In the genomic region with DNA sequence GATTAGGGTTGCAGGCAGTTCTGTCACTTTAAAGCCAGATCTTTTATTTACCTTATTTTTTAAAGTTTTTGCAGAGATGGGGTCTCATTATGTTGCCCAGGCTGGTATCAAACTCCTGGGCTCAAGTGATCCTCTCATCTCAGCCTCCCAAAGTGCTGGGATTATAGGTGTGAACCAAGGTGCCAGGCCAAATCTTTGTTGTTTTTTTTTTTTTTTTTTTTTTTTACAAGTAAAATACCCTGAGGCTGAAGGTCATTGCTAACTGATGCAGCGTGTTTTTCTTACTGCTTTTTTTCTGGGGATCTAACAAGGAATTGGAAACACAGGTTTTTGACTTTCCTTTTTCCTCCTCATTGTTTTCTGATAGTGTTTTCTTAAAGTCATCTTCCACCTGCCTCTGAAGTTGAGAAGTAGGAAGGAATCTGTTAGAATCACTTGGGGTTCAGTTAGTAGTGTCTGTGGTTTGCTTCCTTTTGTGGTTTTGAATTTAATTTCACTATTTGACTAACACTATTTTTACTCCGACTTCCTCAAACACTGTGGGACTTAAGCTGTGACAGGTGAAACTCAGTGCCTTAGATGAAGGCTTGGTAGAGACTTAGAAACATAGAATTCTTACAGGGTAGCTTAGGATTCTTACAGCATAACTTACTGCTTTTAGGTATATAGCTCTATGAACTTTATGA, we compare ENCODE assay signal across 8 cellular contexts. TPM values are rescaled to one million over a fixed set of nuclear protein-coding genes. Genes with fewer than 3 reads are reported as not detected.
DNase-seq lines count a peak whose midpoint lies in the region; ATAC-seq, FAIRE-seq and TF ChIP-seq lines count a peak whose summit lies in the region.

No MANE protein-coding gene starts in this region.

- no peak overlapping the region for H2AFZ ChIP-seq in trophoblast cell (ENCODE audit: insufficient read depth, low read length, poor library complexity)

- DNase-seq in A549 (ENCODE audit: low read depth in 1 of 2, low spot score in 1 of 2) (no peak), T-helper 17 cell (no peak), pons (ENCODE audit: low spot score) (peak; percentile 38), ascending aorta (ENCODE audit: low spot score in 2 of 2) (no peak), trophoblast cell (no peak), DMS 273 (lab: John Stamatoyannopoulos, UW; ENCODE audit: unreplicated experiment) (no peak)

- TF ChIP-seq POLR2A in A549 (IDR thresholded peaks at IDR 0.05; ENCODE audit: low read length) = no peak

- H3K4me1 Mint-ChIP-seq in T-helper 17 cell = peaks cover 37% of the 10 kb centered on the region

- WGBS in A549 (ENCODE audit: missing lambda C conversion rate) = 63% methylated on average over 2 of the region's 2 CpGs
- WGBS in trophoblast cell (ENCODE audit: extremely low coverage, insufficient coverage, insufficient read length) = no CpG with 5 or more reads among the region's 2 CpGs

- peak overlapping the region; percentile 84 for H3K27ac Mint-ChIP-seq in T-helper 17 cell

- H3K4me3 ChIP-seq in A549 (no peak overlapping the region), ascending aorta (no peak overlapping the region), trophoblast cell (ENCODE audit: low read depth, low read length) (no peak overlapping the region)

- peak overlapping the region; percentile 71 for H3K4me3 Mint-ChIP-seq in T-helper 17 cell

- H3K27me3 ChIP-seq in ascending aorta (no peaks in the 10 kb centered on the region), trophoblast cell (ENCODE audit: insufficient read depth, low read length) (no peaks in the 10 kb centered on the region)

- no peak overlapping the region for H2BK5ac ChIP-seq in trophoblast cell (ENCODE audit: low read depth, low read length, poor library complexity)

- intact Hi-C loops in ascending aorta (cut with DNase I) = loop anchor here (2.0 kb wide), 1 partner anchor 23 kb away; the partner anchor contains the start of gene CLTC

- peak overlapping the region; percentile 21; the same call in 1 of the 3 replicates for H3K4me2 ChIP-seq in A549
- H3K4me2 ChIP-seq in trophoblast cell (ENCODE audit: low read length) = no peak overlapping the region

- H2BK12ac ChIP-seq in trophoblast cell (ENCODE audit: low read length) = no peak overlapping the region

- H3K9ac ChIP-seq in trophoblast cell (ENCODE audit: low read length) = no peak overlapping the region

- H3K14ac ChIP-seq in trophoblast cell (ENCODE audit: low read length) = no peak overlapping the region

- no peak overlapping the region for H4K91ac ChIP-seq in trophoblast cell (ENCODE audit: low read depth, low read length)

- H3K79me1 ChIP-seq in trophoblast cell (ENCODE audit: low read length) = no peaks in the 10 kb centered on the region

- TF ChIP-seq RAD21 in A549 (conservative IDR thresholded peaks at IDR 0.05 in 1 of 2, IDR thresholded peaks at IDR 0.05 in 1 of 2) = no peak

- ATAC-seq in A549 (no peak), GM19043 (IDR thresholded peaks at IDR 0.05; ENCODE audit: low read depth, unreplicated experiment) (peak; percentile 93), HG03108 (IDR thresholded peaks at IDR 0.05; ENCODE audit: unreplicated experiment) (peak; percentile 80), T-helper 17 cell (peak; percentile 87)

- no peaks in the 10 kb centered on the region for H3K27me3 Mint-ChIP-seq in T-helper 17 cell

- peaks cover 39% of the 10 kb centered on the region for H3K4me1 ChIP-seq in A549
- peaks cover 7 to 31% of the 10 kb centered on the region in 2 donors for H3K4me1 ChIP-seq in ascending aorta
- H3K4me1 ChIP-seq in trophoblast cell (ENCODE audit: control insufficient read depth in 1 of 2, insufficient read depth in 2 of 2, low read length in 2 of 2) = no peaks in the 10 kb centered on the region

- peaks cover 4% of the 10 kb centered on the region for H3K36me3 Mint-ChIP-seq in T-helper 17 cell (ENCODE audit: low read depth)

- H3K4ac ChIP-seq in trophoblast cell (ENCODE audit: low read depth, low read length) = no peak overlapping the region

- H3K9me3 ChIP-seq in A549 (no peaks in the 10 kb centered on the region), T-helper 17 cell (ENCODE audit: control insufficient read depth, low read length, poor library complexity, severe bottlenecking) (no peaks in the 10 kb centered on the region), ascending aorta (no peaks in the 10 kb centered on the region), trophoblast cell (ENCODE audit: insufficient read depth, low read depth, low read length) (no peaks in the 10 kb centered on the region)

- H4K8ac ChIP-seq in trophoblast cell (ENCODE audit: low read depth, low read length) = no peak overlapping the region

- no peak overlapping the region for H3K23ac ChIP-seq in trophoblast cell (ENCODE audit: low read length)

- no peak overlapping the region for H2AK5ac ChIP-seq in trophoblast cell (ENCODE audit: low read length)

- no peak overlapping the region for H3K18ac ChIP-seq in trophoblast cell (ENCODE audit: low read length)

- CTCF ChIA-PET in A549 (lab: Yijun Ruan, JAX) = interaction anchor here (1.6 kb wide), 1 partner anchor 121 kb away, joined by 5 read pairs; no protein-coding TSS in a partner anchor

- peaks cover 8% of the 10 kb centered on the region for H3K79me2 ChIP-seq in trophoblast cell (ENCODE audit: control insufficient read depth, insufficient read depth, low read length, poor library complexity)

- no peak for TF ChIP-seq CTCF in A549 (IDR thresholded peaks at IDR 0.05)
- TF ChIP-seq CTCF in ascending aorta (IDR thresholded peaks at IDR 0.05) = no peak

- H2BK120ac ChIP-seq in trophoblast cell (ENCODE audit: insufficient read depth, low read length, poor library complexity) = no peak overlapping the region

- no peak for TF ChIP-seq EP300 in A549 (IDR thresholded peaks at IDR 0.05)

- no peak for FAIRE-seq in A549 (lab: Jason Lieb, UNC)

- H3K36me3 ChIP-seq in ascending aorta = peaks cover 0 to 17% of the 10 kb centered on the region in 2 donors
- peaks cover 6 to 7% of the 10 kb centered on the region in 2 experiments for H3K36me3 ChIP-seq in trophoblast cell (ENCODE audit: control insufficient read depth in 1 of 2, insufficient read depth in 2 of 2, low read length in 2 of 2)

- H4K12ac ChIP-seq in trophoblast cell (ENCODE audit: low read depth, low read length) = no peak overlapping the region

- POLR2A ChIA-PET in A549 (lab: Yijun Ruan, JAX) = interaction anchor here (0.7 to 1.1 kb wide), 3 partner anchors 12 to 22 kb away, joined by 3 to 6 read pairs (median 3); partner anchors contain the start of gene CLTC

- H3K27ac ChIP-seq in A549 = no peak overlapping the region
- peak overlapping the region in 1 of 2 donors; percentile 70 for H3K27ac ChIP-seq in ascending aorta
- H3K27ac ChIP-seq in trophoblast cell (ENCODE audit: low read depth, low read length) = no peak overlapping the region

TF ChIP-seq in A549, 52 proteins besides CTCF, POLR2A, EP300 and RAD21:
- TF ChIP-seq HOXB13 (CRISPR knock-in tag; IDR thresholded peaks at IDR 0.05; ENCODE audit: low read depth) (no peak), NPAS2 (CRISPR knock-in tag; IDR thresholded peaks at IDR 0.05; ENCODE audit: borderline replicate concordance) (no peak), HOXB5 (CRISPR knock-in tag; IDR thresholded peaks at IDR 0.05) (no peak), BHLHE40 (IDR thresholded peaks at IDR 0.05; ENCODE audit: low read depth, low read length) (no peak), CHD4 (IDR thresholded peaks at IDR 0.05; ENCODE audit: borderline replicate concordance) (no peak), TFCP2L1 (CRISPR knock-in tag; IDR thresholded peaks at IDR 0.05) (no peak), CEBPB (IDR thresholded peaks at IDR 0.05) (no peak), ESRRA (IDR thresholded peaks at IDR 0.05; ENCODE audit: borderline replicate concordance, low read length) (no peak), RCOR1 (IDR thresholded peaks at IDR 0.05; ENCODE audit: low read depth, low read length) (no peak), GATA3 (IDR thresholded peaks at IDR 0.05; ENCODE audit: borderline replicate concordance) (no peak), HES2 (IDR thresholded peaks at IDR 0.05) (no peak), CBX2 (IDR thresholded peaks at IDR 0.05; ENCODE audit: borderline replicate concordance, low read depth) (no peak), FOSL2 (IDR thresholded peaks at IDR 0.05) (no peak), FOSL2 (CRISPR knock-in tag; IDR thresholded peaks at IDR 0.05) (no peak), CHD2 (IDR thresholded peaks at IDR 0.05; ENCODE audit: low read length, partially characterized antibody) (no peak), RARB (CRISPR knock-in tag; IDR thresholded peaks at IDR 0.05) (no peak), JUN (IDR thresholded peaks at IDR 0.05) (no peak), HOXA7 (CRISPR knock-in tag; IDR thresholded peaks at IDR 0.05) (no peak), POLR2AphosphoS2 (conservative IDR thresholded peaks at IDR 0.05; ENCODE audit: low read length) (no peak), PHF8 (IDR thresholded peaks at IDR 0.05; ENCODE audit: borderline replicate concordance, low read depth) (no peak)
- TF ChIP-seq, protein P1, sequence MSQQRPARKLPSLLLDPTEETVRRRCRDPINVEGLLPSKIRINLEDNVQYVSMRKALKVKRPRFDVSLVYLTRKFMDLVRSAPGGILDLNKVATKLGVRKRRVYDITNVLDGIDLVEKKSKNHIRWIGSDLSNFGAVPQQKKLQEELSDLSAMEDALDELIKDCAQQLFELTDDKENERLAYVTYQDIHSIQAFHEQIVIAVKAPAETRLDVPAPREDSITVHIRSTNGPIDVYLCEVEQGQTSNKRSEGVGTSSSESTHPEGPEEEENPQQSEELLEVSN (IDR thresholded peaks at IDR 0.05; ENCODE audit: borderline replicate concordance, low read depth) = no peak
TF ChIP-seq in A549: peak in this region for 0.

RNA-seq across cellular contexts. Expression of gene CLTC, which starts 22.2 kb away (rescaled TPM):
- polyA plus RNA-seq in A549 (2011; rRNA removed) = 360 and 376 TPM in 2 replicates
- 93.7 and 99.5 TPM in 2 replicates for polyA plus RNA-seq in A549 (2012; cell fraction: cytosol; rRNA removed)
- polyA plus RNA-seq in A549 (2012; cell fraction: nucleus; rRNA removed) = 191 and 272 TPM in 2 replicates
- 182 to 185 TPM (median 183 TPM) in 3 replicates for polyA plus RNA-seq in A549 (2017; fragmentation: RNase III; extraction: RNeasy Plus Mini Kit Qiagen cat#74134 plus additional on column Dnase treatment)
- 712 and 826 TPM in 2 replicates for polyA minus RNA-seq in A549 (2011; rRNA and poly(A)+ RNA removed)
- 10 to 100 TPM; 87.7 to 89.3 TPM for total RNA-seq in T-helper 17 cell
- total RNA-seq in ascending aorta = 88.7 TPM
- 234 and 254 TPM in 2 replicates for polyA plus RNA-seq in trophoblast cell (2013)

Comparison
In these comparisons a context has a peak if more than half of its experiments do, and no peak if none do; other contexts are left out.
1. ATAC-seq: peak in GM19043 (single experiment), HG03108 (single experiment) and T-helper 17 cell (single experiment); none in A549 (0 of 2).